ENCODE assay signal across 8 cellular contexts in the genomic region with DNA sequence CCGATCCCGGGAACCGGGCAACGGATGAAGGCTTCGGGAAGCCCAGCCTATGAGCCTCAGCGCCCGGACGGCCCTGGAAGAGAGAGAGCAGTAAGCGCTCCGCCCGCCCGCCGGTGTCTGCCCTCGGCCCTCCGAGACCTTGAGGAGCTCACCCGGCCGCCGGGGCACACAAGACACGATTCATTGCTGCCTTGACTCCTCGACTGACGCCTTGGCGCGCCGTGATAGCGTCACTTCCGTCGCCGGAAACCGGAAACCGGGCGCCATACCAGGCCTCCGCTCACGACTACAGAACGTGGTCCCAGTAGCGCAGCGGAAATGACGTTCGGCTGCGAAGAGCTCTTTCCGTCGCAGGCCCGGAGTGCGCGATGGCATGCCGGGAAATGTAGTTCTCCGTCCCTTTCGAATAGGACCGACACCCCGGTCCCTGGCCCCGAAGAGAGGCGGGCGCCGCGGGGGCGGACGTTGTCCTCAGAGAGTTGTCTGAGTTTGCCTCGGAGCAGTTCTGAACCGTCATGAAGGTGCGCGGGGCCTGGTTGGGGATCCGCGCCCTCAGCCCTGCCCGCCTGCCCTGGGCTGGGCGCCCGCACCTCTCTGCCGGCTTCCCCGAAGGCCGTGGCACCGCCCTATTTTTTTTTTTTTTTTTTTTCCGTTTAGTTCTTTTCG. TPM values are rescaled to one million over a fixed set of nuclear protein-coding genes. Genes with fewer than 3 reads are reported as not detected.
A peak's percentile ranks its signal among the peaks of the same experiment; 100 is the strongest.
DNase-seq lines count a peak whose midpoint lies in the region; ATAC-seq and TF ChIP-seq lines count a peak whose summit lies in the region.

A gene (minus strand): TSS at position 208 of the 666 bp plus-strand sequence. CDS start 24 bp downstream, at position 184.

- H3K4me3 ChIP-seq in BLaER1 treated with 17β-estradiol and CSF1 and Interleukin-3, amounts not matched to agents 10 nM and 100 nM: peak within 1 kb of the TSS; percentile 85 to 100 (median 95)
- H3K4me3 ChIP-seq in left lung: peak within 1 kb of the TSS; percentile 91 to 97

- H3K27ac Mint-ChIP-seq in dendritic cell treated with granulocyte-macrophage colony-stimulating factor and Interleukin-4, amounts not matched to agents 40 ng/mL and 50 ng/mL, for 4 days: peak within 1 kb of the TSS; percentile 100

- peak within 1 kb of the TSS; percentile 87 for H3K4me3 Mint-ChIP-seq in dendritic cell treated with granulocyte-macrophage colony-stimulating factor and Interleukin-4, amounts not matched to agents 40 ng/mL and 50 ng/mL, for 4 days

- peak in 1 of 2 donors; percentile 14 for TF ChIP-seq CTCF in left lung (IDR thresholded peaks at IDR 0.05)

- 0 out of 22 replicates have a peak, but pooled peaks cover 0 to 4% (median 0%) of the 10 kb centered on the region in 11 experiments for H3K9me3 ChIP-seq in BLaER1 treated with 17β-estradiol and CSF1 and Interleukin-3, amounts not matched to agents 10 nM and 100 nM (replicated peaks in 1 of 11)
- no peaks in the 10 kb centered on the region for H3K9me3 ChIP-seq in left lung

- peak within 1 kb of the TSS; percentile 87 to 99 (median 97) for H3K4me2 ChIP-seq in BLaER1 treated with 17β-estradiol and CSF1 and Interleukin-3, amounts not matched to agents 10 nM and 100 nM

- H3K27me3 Mint-ChIP-seq in dendritic cell treated with granulocyte-macrophage colony-stimulating factor and Interleukin-4, amounts not matched to agents 40 ng/mL and 50 ng/mL, for 4 days: no peaks in the 10 kb centered on the region

- peaks cover 0 to 31% (median 13%) of the 10 kb centered on the region in 11 experiments; a peak in 10 of 22 replicates for H4K20me1 ChIP-seq in BLaER1 treated with 17β-estradiol and CSF1 and Interleukin-3, amounts not matched to agents 10 nM and 100 nM

- DNase-seq in NCI-H748 (lab: John Stamatoyannopoulos, UW; ENCODE audit: unreplicated experiment) (peak; percentile 98), left lung (peak; percentile 98 to 99)
- DNase-seq in activated CD4-positive, alpha-beta T cell treated with anti-CD3 and anti-CD28 coated beads, Interleukin-2, amount 50 U/mL, for 24 hours (ENCODE audit: low read depth in 1 of 2, low spot score in 1 of 2): peak; percentile 99
- peak; percentile 99 for DNase-seq in stimulated activated CD4-positive, alpha-beta T cell treated with anti-CD3 and anti-CD28 coated beads, Interleukin-2, amount 100 ng/mL, for 48 hours

- peak within 1 kb of the TSS; percentile 81 to 96 (median 91) for H3K27ac ChIP-seq in BLaER1 treated with 17β-estradiol and CSF1 and Interleukin-3, amounts not matched to agents 10 nM and 100 nM
- H3K27ac ChIP-seq in left lung: peak within 1 kb of the TSS; percentile 95

- peaks cover 33 to 49% (median 40%) of the 10 kb centered on the region in 10 experiments for H3K4me1 ChIP-seq in BLaER1 treated with 17β-estradiol and CSF1 and Interleukin-3, amounts not matched to agents 10 nM and 100 nM
- H3K4me1 ChIP-seq in left lung: peaks cover 8 to 28% of the 10 kb centered on the region in 2 donors

- H3K36me3 Mint-ChIP-seq in dendritic cell treated with granulocyte-macrophage colony-stimulating factor and Interleukin-4, amounts not matched to agents 40 ng/mL and 50 ng/mL, for 4 days (ENCODE audit: low read depth): peaks cover 26% of the 10 kb centered on the region

- H3K36me3 ChIP-seq in BLaER1 treated with 17β-estradiol and CSF1 and Interleukin-3, amounts not matched to agents 10 nM and 100 nM: peaks cover 0 to 19% (median 12%) of the 10 kb centered on the region in 11 experiments; a peak in 12 of 22 replicates
- peaks cover 0 to 7% of the 10 kb centered on the region in 2 donors for H3K36me3 ChIP-seq in left lung

- H3K4me1 Mint-ChIP-seq in dendritic cell treated with granulocyte-macrophage colony-stimulating factor and Interleukin-4, amounts not matched to agents 40 ng/mL and 50 ng/mL, for 4 days (ENCODE audit: low read depth): peaks cover 37% of the 10 kb centered on the region

- ATAC-seq in GM19351 (IDR thresholded peaks at IDR 0.05; ENCODE audit: unreplicated experiment): peak; percentile 93
- peak; percentile 94 for ATAC-seq in HG03521 (IDR thresholded peaks at IDR 0.05; ENCODE audit: unreplicated experiment)
- ATAC-seq in left lung: peak; percentile 98

- no peaks in the 10 kb centered on the region for H3K9me3 Mint-ChIP-seq in dendritic cell treated with granulocyte-macrophage colony-stimulating factor and Interleukin-4, amounts not matched to agents 40 ng/mL and 50 ng/mL, for 4 days

- H3K9ac ChIP-seq in BLaER1 treated with 17β-estradiol and CSF1 and Interleukin-3, amounts not matched to agents 10 nM and 100 nM: peak within 1 kb of the TSS; percentile 88 to 97 (median 93)

- intact Hi-C loops in dendritic cell treated with granulocyte-macrophage colony-stimulating factor and Interleukin-4, amounts not matched to agents 40 ng/mL and 50 ng/mL, for 4 days (cut with micrococcal nuclease): loop anchor here (2.0 to 10.0 kb wide), 2 partner anchors 48 to 194 kb away; a partner anchor contains a TSS
- intact Hi-C loops in left lung (cut with DNase I): no loop called here

- no peaks in the 10 kb centered on the region for H3K27me3 ChIP-seq in BLaER1 treated with 17β-estradiol and CSF1 and Interleukin-3, amounts not matched to agents 10 nM and 100 nM
- H3K27me3 ChIP-seq in left lung: no peaks in the 10 kb centered on the region

RNA-seq across cellular contexts. Expression of the gene that starts here (rescaled TPM):
- 10 to 100 TPM; 10.3 to 12.9 TPM for total RNA-seq in left lung

Comparison
In these comparisons a context has a peak if more than half of its experiments do, and no peak if none do; other contexts are left out.
1. Peak in every context shown above with its lines: DNase-seq, ATAC-seq, H3K4me3 ChIP-seq and H3K27ac ChIP-seq.